ENCODE assay signal across 12 cellular contexts in the genomic region with DNA sequence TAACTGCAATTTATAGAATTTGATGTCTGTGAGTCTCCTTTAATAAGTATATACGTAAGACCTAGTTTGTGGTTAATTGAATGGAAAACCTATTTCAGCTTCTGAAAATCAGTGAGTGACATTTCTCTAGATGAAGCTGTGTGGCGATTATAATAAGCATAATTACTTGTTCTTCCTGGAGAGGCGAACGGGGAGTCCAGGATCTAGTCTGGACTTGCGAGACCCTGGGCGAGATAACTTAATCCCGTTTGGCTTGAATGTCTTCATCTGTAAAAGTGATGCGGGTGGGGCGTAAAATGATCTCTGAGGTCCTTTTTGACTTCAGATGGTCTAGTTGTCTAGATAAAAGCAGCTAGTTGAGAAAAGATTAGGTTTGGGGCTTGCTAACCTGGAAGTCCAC. TPM values are rescaled to one million over a fixed set of nuclear protein-coding genes. Genes with fewer than 3 reads are reported as not detected.
DNase-seq lines count a peak whose midpoint lies in the region; ATAC-seq and TF ChIP-seq lines count a peak whose summit lies in the region.
"Had no signal": no experiment of that assay in that cellular context is flagged by ENCODE, and none has a peak within 500 bp of the region (broad histone marks: within the 10 kb centered on the region; RNA-seq: fewer than 3 reads in every experiment).

No MANE protein-coding gene starts in this region.

- H3K36me3 ChIP-seq in CD4-positive, alpha-beta memory T cell (ENCODE audit: insufficient read depth, low read length) = no peaks in the 10 kb centered on the region
- H3K36me3 ChIP-seq in OCI-LY3 (replicated peaks; ENCODE audit: low read depth, low read length) = no peaks in the 10 kb centered on the region

- TF ChIP-seq CTCF in OCI-LY3 (IDR thresholded peaks at IDR 0.05; ENCODE audit: low read depth, low read length) (no peak), neural crest cell (conservative IDR thresholded peaks at IDR 0.05) (no peak)

- no peak overlapping the region for H3K27ac ChIP-seq in CD4-positive, alpha-beta memory T cell (ENCODE audit: low read depth, low read length)
- H3K27ac ChIP-seq in OCI-LY3 (ENCODE audit: low read length) (no peak overlapping the region), epithelial cell of prostate (peak overlapping the region; percentile 70)

- H3K4me3 Mint-ChIP-seq in CD4-positive, alpha-beta memory T cell = peak overlapping the region in 7 of 8 donors; percentile 36 to 74 (median 58)
- H3K4me3 Mint-ChIP-seq in neural crest cell = peak overlapping the region; percentile 62

- H2AFZ ChIP-seq in OCI-LY3 (ENCODE audit: low read depth, low read length) = no peak overlapping the region

- H3K36me3 Mint-ChIP-seq in CD4-positive, alpha-beta memory T cell = no peaks in the 10 kb centered on the region
- H3K36me3 Mint-ChIP-seq in neural crest cell (ENCODE audit: low read depth) = no peaks in the 10 kb centered on the region

- peak overlapping the region; percentile 87 for H3K4me2 ChIP-seq in OCI-LY3 (ENCODE audit: low read length)

- H3K27me3 ChIP-seq in CD4-positive, alpha-beta memory T cell (ENCODE audit: insufficient read depth, low read length) = no peaks in the 10 kb centered on the region
- peaks cover 11% of the 10 kb centered on the region; the same call in 1 of the 2 replicates for H3K27me3 ChIP-seq in OCI-LY3 (ENCODE audit: low read depth, low read length)

- H4K20me1 ChIP-seq in OCI-LY3 (ENCODE audit: insufficient read depth, low read length) = no peaks in the 10 kb centered on the region

- peaks cover 4 to 18% (median 13%) of the 10 kb centered on the region in 4 donors for H3K4me1 Mint-ChIP-seq in CD4-positive, alpha-beta memory T cell
- H3K4me1 Mint-ChIP-seq in neural crest cell = peaks cover 6% of the 10 kb centered on the region

- CTCF ChIA-PET in CD4-positive, alpha-beta memory T cell (lab: Charles Lee; ENCODE audit: partially characterized antibody) = interaction anchor here (1.2 kb wide), 1 partner anchor 38 kb away, joined by 3 read pairs; no protein-coding TSS in a partner anchor

- no peak overlapping the region for H3K4me3 ChIP-seq in CD4-positive, alpha-beta memory T cell (ENCODE audit: low read length in 2 of 2)
- peak overlapping the region; percentile 95 for H3K4me3 ChIP-seq in OCI-LY3 (ENCODE audit: low read length)

- no peaks in the 10 kb centered on the region for H3K79me2 ChIP-seq in OCI-LY3 (ENCODE audit: low read length)

- no peak overlapping the region for H3K27ac Mint-ChIP-seq in CD4-positive, alpha-beta memory T cell
- H3K27ac Mint-ChIP-seq in neural crest cell (ENCODE audit: unreplicated experiment) = no peak overlapping the region

- no peaks in the 10 kb centered on the region for H3K9me3 ChIP-seq in CD4-positive, alpha-beta memory T cell (ENCODE audit: control insufficient read depth in 1 of 2, low read length in 2 of 2)
- H3K9me3 ChIP-seq in OCI-LY3 (ENCODE audit: insufficient read depth, low read length) = no peaks in the 10 kb centered on the region

- no peak for ATAC-seq in GM19467 (IDR thresholded peaks at IDR 0.05; ENCODE audit: unreplicated experiment)

- POLR2A ChIA-PET in CD4-positive, alpha-beta memory T cell (lab: Charles Lee; ENCODE audit: partially characterized antibody) = no interaction called here

- intact Hi-C loops in CD4-positive, alpha-beta memory T cell (cut with micrococcal nuclease) = no loop called here

- no peaks in the 10 kb centered on the region for H3K9me3 Mint-ChIP-seq in CD4-positive, alpha-beta memory T cell
- no peaks in the 10 kb centered on the region for H3K9me3 Mint-ChIP-seq in neural crest cell

- no peak for DNase-seq in CD4-positive, alpha-beta memory T cell
- DNase-seq in epithelial cell of prostate (ENCODE audit: low read depth, low spot score) = no peak
- DNase-seq in neural crest cell (ENCODE audit: low read depth, low spot score) = no peak
- no peak for DNase-seq in NCI-H1694 treated with DMSO at 0.1 percent for 48 hours (lab: John Stamatoyannopoulos, UW)
- no peak for DNase-seq in kidney glomerular epithelial cell (lab: John Stamatoyannopoulos, UW)
- DNase-seq in NCI-H748 treated with DMSO at 0.1 percent for 48 hours (lab: John Stamatoyannopoulos, UW) = no peak
- DNase-seq: DND-41, T1000 had no signal

- H3K9ac ChIP-seq in OCI-LY3 (ENCODE audit: low read length) = no peak overlapping the region

- peaks cover 18 to 25% of the 10 kb centered on the region in 2 donors for H3K27me3 Mint-ChIP-seq in CD4-positive, alpha-beta memory T cell
- H3K27me3 Mint-ChIP-seq in neural crest cell (ENCODE audit: low read depth) = peaks cover 78% of the 10 kb centered on the region

- peaks cover 11% of the 10 kb centered on the region for H3K4me1 ChIP-seq in CD4-positive, alpha-beta memory T cell (ENCODE audit: insufficient read depth, low read length)
- peaks cover 7% of the 10 kb centered on the region for H3K4me1 ChIP-seq in OCI-LY3 (ENCODE audit: low read length)

RNA-seq across cellular contexts. Expression of gene PRRG4, which starts 1.1 kb away (rescaled TPM):
- total RNA-seq in CD4-positive, alpha-beta memory T cell = not detected
- polyA plus RNA-seq in CD4-positive, alpha-beta memory T cell = not detected
- total RNA-seq in neural crest cell = not detected in 2 replicates
- polyA plus RNA-seq: endothelial cell of umbilical vein had no signal

RNA-seq across cellular contexts. Expression of gene CCDC73, which starts 36.3 kb away (rescaled TPM):
- total RNA-seq in CD4-positive, alpha-beta memory T cell = not detected
- polyA plus RNA-seq in CD4-positive, alpha-beta memory T cell = not detected
- not detected in 2 replicates for total RNA-seq in neural crest cell
- total RNA-seq: endothelial cell of umbilical vein, lower leg skin had no signal
- polyA plus RNA-seq: endothelial cell of umbilical vein had no signal
